9 cellular contexts compared by ENCODE assay signal in genomic region chr1:206766251-206766856, GRCh38. TPM values are rescaled to one million over a fixed set of nuclear protein-coding genes. Genes with fewer than 3 reads are reported as not detected.
DNase-seq lines count a peak whose midpoint lies in the region; ATAC-seq and TF ChIP-seq lines count a peak whose summit lies in the region.
"Had no signal": no experiment of that assay in that cellular context is flagged by ENCODE, and none has a peak within 500 bp of the region (broad histone marks: within the 10 kb centered on the region; RNA-seq: fewer than 3 reads in every experiment).

No MANE protein-coding gene starts in this region.

- BruUV-seq in PC-3 (replicated peaks; lab: Mats Ljungman, UMichigan): no TSS peak

- no peaks in the 10 kb centered on the region for H3K79me2 ChIP-seq in PC-3 (ENCODE audit: low read length)

- no peak overlapping the region for H2AFZ ChIP-seq in PC-3 (ENCODE audit: low read length)

- ATAC-seq in HG02852 (IDR thresholded peaks at IDR 0.05; ENCODE audit: unreplicated experiment): peak; percentile 58
- peak; percentile 99 for ATAC-seq in PC-3

- CTCF ChIA-PET in PC-3 (lab: Charles Lee): interaction anchor here (0.9 to 1.0 kb wide), 2 partner anchors 43 to 146 kb away, joined by 3 to 5 read pairs; no protein-coding TSS in a partner anchor

- H3K27me3 ChIP-seq in PC-3 (ENCODE audit: low read length): peaks cover 56% of the 10 kb centered on the region

- H3K4me3 ChIP-seq in PC-3 (ENCODE audit: low read length): no peak overlapping the region

- no peaks in the 10 kb centered on the region for H4K20me1 ChIP-seq in PC-3 (ENCODE audit: low read length)

- no peak overlapping the region for H3K9ac ChIP-seq in PC-3 (ENCODE audit: low read length)

- no peak overlapping the region for H3K27ac ChIP-seq in PC-3 (ENCODE audit: low read length)

- H3F3A ChIP-seq in PC-3 (ENCODE audit: low read length, unreplicated experiment): no peaks in the 10 kb centered on the region

- POLR2A ChIA-PET in PC-3 (lab: Charles Lee; ENCODE audit: unreplicated experiment): no interaction called here

- no peaks in the 10 kb centered on the region for H3K36me3 ChIP-seq in PC-3 (ENCODE audit: low read depth, low read length)

- no peak for TF ChIP-seq CTCF in GM13976 (IDR thresholded peaks at IDR 0.05; ENCODE audit: borderline replicate concordance, control extremely low read depth, extremely low read depth, insufficient read depth, missing control alignments)
- TF ChIP-seq CTCF in PC-3 (conservative IDR thresholded peaks at IDR 0.05; ENCODE audit: low read depth, low read length): no peak

- peak overlapping the region; percentile 5; the same call in 1 of the 2 replicates for H3K4me2 ChIP-seq in PC-3 (ENCODE audit: low read length)

- intact Hi-C loops in PC-3 (cut with micrococcal nuclease): no loop called here

- DNase-seq in GM13976 (ENCODE audit: low spot score) (peak; percentile 44), PC-3 (peak; percentile 91), islet precursor cell (peak; percentile 93), DMS 273 (lab: John Stamatoyannopoulos, UW; ENCODE audit: unreplicated experiment) (no peak), NCI-H2227 treated with DMSO at 0.1 percent for 48 hours (lab: John Stamatoyannopoulos, UW) (no peak)
- DNase-seq in activated effector memory CD4-positive, alpha-beta T cell treated with Interleukin-2 at 50 U/mL for 16 hours: peak; percentile 56
- DNase-seq in stimulated activated CD8-positive, alpha-beta memory T cell treated with anti-CD3 and anti-CD28 coated beads, Interleukin-12 subunit alpha, Interleukin-12 subunit beta, amount 100 ng/mL, for 1 hour (ENCODE audit: low read depth): peak; percentile 49

- in situ Hi-C loops in GM13976 (cut with MboI; ENCODE audit: low sequenced_read_pairs, unreplicated experiment): no loop called here

- H3K4me1 ChIP-seq in PC-3 (ENCODE audit: insufficient read depth, low read length): peaks cover 9% of the 10 kb centered on the region

- no peaks in the 10 kb centered on the region for H3K9me3 ChIP-seq in PC-3 (ENCODE audit: low read length)

- H3K9me2 ChIP-seq in PC-3 (replicated peaks; ENCODE audit: low read length): no peaks in the 10 kb centered on the region

RNA-seq across cellular contexts. Expression of gene IL19, which starts 4.2 kb away (rescaled TPM):
- not detected in 2 replicates for total RNA-seq in PC-3 (2014; rRNA removed)
- total RNA-seq: T-helper 2 cell treated with Interferon-gamma antibody and Interleukin-4, amounts not matched to agents 100 ng/mL and 5 ng/mL, for 36 hours had no signal

RNA-seq across cellular contexts. Expression of gene IL10, which starts 5.9 kb away (rescaled TPM):
- not detected in 2 replicates for total RNA-seq in PC-3 (2014; rRNA removed)

Comparison
In these comparisons a context has a peak if more than half of its experiments do, and no peak if none do; other contexts are left out.
1. DNase-seq: peak in GM13976 (single experiment), PC-3 (single experiment), activated effector memory CD4-positive, alpha-beta T cell treated with Interleukin-2 at 50 U/mL for 16 hours (single experiment), islet precursor cell (single experiment) and stimulated activated CD8-positive, alpha-beta memory T cell treated with anti-CD3 and anti-CD28 coated beads, Interleukin-12 subunit alpha, Interleukin-12 subunit beta, amount 100 ng/mL, for 1 hour (single experiment); none in DMS 273 (single experiment) and NCI-H2227 treated with DMSO at 0.1 percent for 48 hours (single experiment).